In the genomic region with DNA sequence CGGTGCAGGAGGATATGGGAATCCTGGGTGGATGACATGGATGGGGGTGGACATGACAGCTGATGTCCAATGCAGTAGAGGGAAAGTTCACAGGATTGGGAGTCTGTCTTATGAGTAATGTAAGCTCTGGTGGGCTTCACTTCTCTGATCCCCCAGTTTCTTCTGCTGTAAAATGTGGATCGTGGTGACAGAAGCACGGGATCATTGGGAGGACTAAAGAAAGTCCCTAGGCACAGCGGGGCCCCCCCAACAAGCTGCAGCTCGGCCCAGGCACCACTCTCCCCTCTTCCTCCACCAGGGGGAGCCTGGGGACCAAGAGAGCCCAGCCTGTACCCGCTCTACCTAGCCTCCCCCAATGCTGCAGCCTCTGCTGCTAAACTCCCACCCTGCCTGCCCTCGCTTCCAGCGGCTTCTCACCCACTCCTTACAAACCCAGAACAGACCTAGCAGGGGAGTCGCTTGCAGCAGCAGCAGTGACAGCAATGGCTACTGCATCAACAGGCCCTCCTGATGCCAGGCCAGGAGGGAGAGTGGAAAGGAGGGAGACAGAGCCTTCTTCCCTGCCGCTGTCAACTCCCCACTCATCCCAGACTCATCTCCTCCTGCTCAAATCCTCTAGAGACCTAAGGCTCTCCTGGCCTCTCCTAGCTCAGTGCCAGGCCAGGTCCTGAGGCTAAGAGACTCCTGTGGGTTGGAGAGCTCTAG, we compare ENCODE assay signal across 8 cellular contexts. TPM values are rescaled to one million over a fixed set of nuclear protein-coding genes. Genes with fewer than 3 reads are reported as not detected.
A peak's percentile ranks its signal among the peaks of the same experiment; 100 is the strongest.
DNase-seq lines count a peak whose midpoint lies in the region; ATAC-seq, FAIRE-seq and TF ChIP-seq lines count a peak whose summit lies in the region.

No MANE protein-coding gene starts in this region.

- H3K27me3 ChIP-seq in pancreas, result peaks cover 0 to 6% (median 0%) of the 10 kb centered on the region in 4 donors

- CTCF ChIA-PET in RWPE1 (lab: Yijun Ruan, JAX), result interaction anchor here (0.5 to 1.3 kb wide), 7 partner anchors 9 to 1307 kb away, joined by 3 to 6 read pairs (median 3); no protein-coding TSS in a partner anchor

- H3K9me3 Mint-ChIP-seq in type B pancreatic cell, result no peaks in the 10 kb centered on the region

- POLR2A ChIA-PET in RWPE1 (lab: Yijun Ruan, JAX; ENCODE audit: low non-redundant PET), result interaction anchor here (0.6 kb wide), 1 partner anchor 35 kb away, joined by 5 read pairs; no protein-coding TSS in a partner anchor

- 3% methylated on average over 10 of the region's 10 CpGs for WGBS in pancreas, 2 donors

- FAIRE-seq in GM12891 (lab: Jason Lieb, UNC) (peak; percentile 81), frontal cortex (lab: Jason Lieb, UNC) (no peak), pancreas (lab: Jason Lieb, UNC) (no peak)

- TF ChIP-seq CTCF in RWPE1 (conservative IDR thresholded peaks at IDR 0.05; ENCODE audit: low read depth) (peak; percentile 77), pancreas (IDR thresholded peaks at IDR 0.05) (peak; percentile 78 to 92 (median 81)), type B pancreatic cell (conservative IDR thresholded peaks at IDR 0.05) (peak; percentile 84)

- no peaks in the 10 kb centered on the region for H3K36me3 Mint-ChIP-seq in type B pancreatic cell

- TF ChIP-seq POLR2A in GM12891 (IDR thresholded peaks at IDR 0.05; ENCODE audit: low read depth, low read length), result no peak

- no peaks in the 10 kb centered on the region for H3K36me3 ChIP-seq in pancreas

- H3K9me3 ChIP-seq in pancreas, result no peaks in the 10 kb centered on the region

- no peak overlapping the region for H3K4me3 ChIP-seq in pancreas

- H3K27me3 Mint-ChIP-seq in type B pancreatic cell, result peaks cover 38% of the 10 kb centered on the region

- peak overlapping the region; percentile 67 for H3K4me3 Mint-ChIP-seq in type B pancreatic cell

- DNase-seq in 8988T (peak; percentile 97), GM12891 (ENCODE audit: insufficient read length, low spot score) (peak; percentile 56), RWPE1 (ENCODE audit: low spot score) (peak; percentile 60), activated gamma-delta T cell treated with Interleukin-2 at 50 U/mL for 16 hours (peak; percentile 79), frontal cortex (ENCODE audit: low spot score in 2 of 2) (peak; percentile 58 to 65), pancreas (peak; percentile 35 to 86 (median 71)), type B pancreatic cell (ENCODE audit: extremely low spot score, unreplicated experiment) (peak; percentile 76)

- H3K27ac ChIP-seq in RWPE1 (no peak overlapping the region), pancreas (no peak overlapping the region)

- H3K27ac Mint-ChIP-seq in type B pancreatic cell, result no peak overlapping the region

- intact Hi-C loops in pancreas (cut with DNase I), result loop anchor here in 1 of 3 donors (10.0 kb wide), 1 partner anchor 117 kb away; a partner anchor contains a TSS

- H3K4me1 Mint-ChIP-seq in type B pancreatic cell (ENCODE audit: unreplicated experiment), result peaks cover 7% of the 10 kb centered on the region

- no peaks in the 10 kb centered on the region for H3K4me1 ChIP-seq in pancreas

- ATAC-seq in HG03520 (IDR thresholded peaks at IDR 0.05; ENCODE audit: unreplicated experiment) (peak; percentile 65), pancreas (peak; percentile 62 to 81 (median 78))

TF ChIP-seq in GM12891, 5 proteins besides CTCF, POLR2A, EP300 and RAD21:
- no peak for TF ChIP-seq SPI1 (IDR thresholded peaks at IDR 0.05; ENCODE audit: low read depth, low read length)
- TF ChIP-seq POLR2AphosphoS5 (IDR thresholded peaks at IDR 0.05; ENCODE audit: low read depth, low read length), result no peak
- TF ChIP-seq PAX5 (IDR thresholded peaks at IDR 0.05; ENCODE audit: insufficient read depth, low read length, severe bottlenecking), result no peak
- TF ChIP-seq TAF1 (IDR thresholded peaks at IDR 0.05; ENCODE audit: low read depth, low read length), result no peak
- TF ChIP-seq POU2F2 (IDR thresholded peaks at IDR 0.05; ENCODE audit: low read depth, low read length), result no peak

RNA-seq across cellular contexts. Expression of a gene that starts 36.1 kb away (rescaled TPM):
- polyA plus RNA-seq in GM12891 (2012; ENCODE audit: low read depth, missing spikeins), result 0.13 TPM
- total RNA-seq in frontal cortex (9.8 TPM), pancreas (10 to 100 TPM in 2 of 6 donors, 1 to 10 TPM in 4; 7.5 to 12.5 (median 8.8) TPM), type B pancreatic cell (ENCODE audit: low replicate concordance) (8.2 and 10.9 TPM in 2 replicates)
- polyA plus RNA-seq in pancreas, result 10 to 100 TPM; 10.2 to 13.2 TPM
